ENCODE assay signal across 1 cellular context in genomic region chr16:86664518-86665318, GRCh38.
TF ChIP-seq lines count a peak whose summit lies in the region.

No MANE protein-coding gene starts in this region.

TF ChIP-seq in K562, 482 proteins besides CTCF, POLR2A, EP300 and RAD21 (continued from another document and continues in another):
- TF ChIP-seq CGGBP1 (CRISPR knock-in tag; IDR thresholded peaks at IDR 0.05) (no peak), CEBPB (tag; IDR thresholded peaks at IDR 0.05) (no peak), UBTF (IDR thresholded peaks at IDR 0.05; ENCODE audit: borderline replicate concordance in 1 of 2, low read depth in 2 of 2, low read length in 2 of 2) (no peak), ZNF263 (CRISPR knock-in tag; IDR thresholded peaks at IDR 0.05; ENCODE audit: borderline replicate concordance) (peak; percentile 84), ELK1 (CRISPR knock-in tag; IDR thresholded peaks at IDR 0.05) (no peak), ZBTB40 (IDR thresholded peaks at IDR 0.05) (no peak), ZBTB40 (CRISPR knock-in tag; IDR thresholded peaks at IDR 0.05) (no peak), TCF3 (CRISPR knock-in tag; IDR thresholded peaks at IDR 0.05) (no peak), CEBPZ (IDR thresholded peaks at IDR 0.05; ENCODE audit: borderline replicate concordance, low read depth, low read length) (no peak), PURB (CRISPR knock-in tag; IDR thresholded peaks at IDR 0.05; ENCODE audit: low read depth) (no peak), DIDO1 (tag; IDR thresholded peaks at IDR 0.05; ENCODE audit: low read depth) (no peak), MNT (conservative IDR thresholded peaks at IDR 0.05) (0 out of 4 replicates have a peak, but pooled peaks of 1 of the 2 experiments have one; percentile 31), ARID3A (IDR thresholded peaks at IDR 0.05; ENCODE audit: borderline replicate concordance, low read depth, low read length) (no peak), USF2 (CRISPR knock-in tag; IDR thresholded peaks at IDR 0.05) (no peak), ZNF699 (CRISPR knock-in tag; IDR thresholded peaks at IDR 0.05; ENCODE audit: insufficient replicate concordance) (no peak), FOSL1 (tag; conservative IDR thresholded peaks at IDR 0.05) (peak; percentile 98), HDAC8 (tag; IDR thresholded peaks at IDR 0.05) (no peak), DNMT1 (IDR thresholded peaks at IDR 0.05) (no peak), ZNF444 (CRISPR knock-in tag; IDR thresholded peaks at IDR 0.05) (no peak), THRB (CRISPR knock-in tag; conservative IDR thresholded peaks at IDR 0.05) (no peak), RNF219 (CRISPR knock-in tag; IDR thresholded peaks at IDR 0.05) (no peak), HDAC3 (IDR thresholded peaks at IDR 0.05; ENCODE audit: borderline replicate concordance, partially characterized antibody) (peak; percentile 22), ZC3H11A (IDR thresholded peaks at IDR 0.05; ENCODE audit: low read depth, low read length) (no peak), GABPB1 (CRISPR knock-in tag; IDR thresholded peaks at IDR 0.05) (no peak), JUND (IDR thresholded peaks at IDR 0.05; ENCODE audit: borderline replicate concordance, low read depth, low read length) (peak; percentile 96), JUND (tag; IDR thresholded peaks at IDR 0.05; ENCODE audit: borderline replicate concordance, low read depth, low read length) (peak; percentile 89; the same call in 2 of the 3 replicates)
